Comparison of ENCODE assay signal across 9 cellular contexts in genomic region chr20:49685161-49685601, GRCh38. TPM values are rescaled to one million over a fixed set of nuclear protein-coding genes. Genes with fewer than 3 reads are reported as not detected.
DNase-seq lines count a peak whose midpoint lies in the region; ATAC-seq and TF ChIP-seq lines count a peak whose summit lies in the region.
"Had no signal": no experiment of that assay in that cellular context is flagged by ENCODE, and none has a peak within 500 bp of the region (broad histone marks: within the 10 kb centered on the region; RNA-seq: fewer than 3 reads in every experiment).

No MANE protein-coding gene starts in this region.

- H3K9me2 ChIP-seq in SK-N-SH (no peaks in the 10 kb centered on the region), hepatocyte (replicated peaks; ENCODE audit: insufficient read depth) (no peaks in the 10 kb centered on the region)

- H3K4me1 ChIP-seq in SK-N-SH (ENCODE audit: control insufficient read depth in 1 of 2, insufficient read depth in 2 of 2, low read depth in 1 of 2, low read length in 1 of 2) (peaks cover 3 to 30% of the 10 kb centered on the region in 2 experiments; a peak in 3 of 4 replicates), hepatocyte (ENCODE audit: insufficient read depth) (peaks cover 36% of the 10 kb centered on the region), stomach smooth muscle (ENCODE audit: control insufficient read depth, insufficient read depth, low read length) (peaks cover 33% of the 10 kb centered on the region), BE2C (peaks cover 32% of the 10 kb centered on the region)

- TF ChIP-seq CTCF in SK-N-SH (IDR thresholded peaks at IDR 0.05) (no peak), hepatocyte (IDR thresholded peaks at IDR 0.05; ENCODE audit: poor library complexity) (no peak), BE2C (IDR thresholded peaks at IDR 0.05; ENCODE audit: low read depth, low read length) (no peak)

- H3K4me3 ChIP-seq in SK-N-SH (ENCODE audit: low read depth in 2 of 2, low read length in 1 of 2) (no peak overlapping the region), hepatocyte (no peak overlapping the region), stomach smooth muscle (ENCODE audit: low read length in 2 of 2) (no peak overlapping the region), BE2C (ENCODE audit: low read depth, low read length) (no peak overlapping the region)

- H3K4me2 ChIP-seq in SK-N-SH, result peak overlapping the region; percentile 59
- H3K4me2 ChIP-seq in hepatocyte, result no peak overlapping the region

- no peak for TF ChIP-seq EP300 in SK-N-SH (IDR thresholded peaks at IDR 0.05; ENCODE audit: borderline replicate concordance in 1 of 2, low read depth in 1 of 2, low read length in 1 of 2)

- TF ChIP-seq RAD21 in SK-N-SH (IDR thresholded peaks at IDR 0.05; ENCODE audit: low read length), result no peak

- POLR2A ChIA-PET in SK-N-SH (lab: Yijun Ruan, JAX), result no interaction called here

- H4K20me1 ChIP-seq in SK-N-SH (ENCODE audit: insufficient read depth), result peaks cover 23% of the 10 kb centered on the region
- H4K20me1 ChIP-seq in hepatocyte (ENCODE audit: insufficient read depth, poor library complexity, severe bottlenecking), result peaks cover 4% of the 10 kb centered on the region

- no peaks in the 10 kb centered on the region for H3K9me3 ChIP-seq in SK-N-SH
- no peaks in the 10 kb centered on the region for H3K9me3 ChIP-seq in hepatocyte (ENCODE audit: low read depth)
- H3K9me3 ChIP-seq in stomach smooth muscle (ENCODE audit: control insufficient read depth in 2 of 2, low read length in 2 of 2), result no peaks in the 10 kb centered on the region
- no peaks in the 10 kb centered on the region for H3K9me3 ChIP-seq in BE2C

- H2AFZ ChIP-seq in SK-N-SH (ENCODE audit: low read depth) (no peak overlapping the region), hepatocyte (no peak overlapping the region)

- peaks cover 21% of the 10 kb centered on the region for H3F3A ChIP-seq in SK-N-SH (replicated peaks; ENCODE audit: insufficient read depth)

- CTCF ChIA-PET in SK-N-SH (lab: Yijun Ruan, JAX), result no interaction called here

- ATAC-seq in GM21619 (IDR thresholded peaks at IDR 0.05; ENCODE audit: unreplicated experiment) (peak; percentile 51), HG03108 (IDR thresholded peaks at IDR 0.05; ENCODE audit: unreplicated experiment) (no peak), GM19035 (IDR thresholded peaks at IDR 0.05; ENCODE audit: unreplicated experiment) (no peak)

- in situ Hi-C loops in KBM-7 (cut with MboI; ENCODE audit: low pct_unique_long_range_greater_than_20kb, low sequenced_read_pairs), result no loop called here

- H3K9ac ChIP-seq in SK-N-SH, result no peak overlapping the region
- H3K9ac ChIP-seq in stomach smooth muscle (ENCODE audit: low read length in 2 of 2), result no peak overlapping the region

- H3K27me3 ChIP-seq in SK-N-SH (ENCODE audit: insufficient read depth) (no peaks in the 10 kb centered on the region), hepatocyte (no peaks in the 10 kb centered on the region), stomach smooth muscle (ENCODE audit: control insufficient read depth in 1 of 2, insufficient read depth in 2 of 2, low read length in 2 of 2) (no peaks in the 10 kb centered on the region), BE2C (no peaks in the 10 kb centered on the region)

- no peaks in the 10 kb centered on the region for H3K36me3 ChIP-seq in SK-N-SH (replicated peaks in 1 of 2; ENCODE audit: control insufficient read depth in 1 of 2, insufficient read depth in 2 of 2, low read length in 1 of 2)
- no peaks in the 10 kb centered on the region for H3K36me3 ChIP-seq in hepatocyte (replicated peaks; ENCODE audit: insufficient read depth, low read depth)
- H3K36me3 ChIP-seq in stomach smooth muscle (ENCODE audit: control insufficient read depth in 2 of 2, insufficient read depth in 2 of 2, low read length in 2 of 2), result peaks cover 0 to 2% of the 10 kb centered on the region in 2 donors
- H3K36me3 ChIP-seq in BE2C, result no peaks in the 10 kb centered on the region; the same call in none of the 2 replicates

- WGBS in SK-N-SH (ENCODE audit: low lambda C conversion rate), result 54% methylated on average over 4 of the region's 4 CpGs
- WGBS in hepatocyte (ENCODE audit: low lambda C conversion rate, missing lambda C conversion rate), result 75% methylated on average over 4 of the region's 4 CpGs

- H3K27ac ChIP-seq in SK-N-SH (ENCODE audit: low read depth in 2 of 2, low read length in 1 of 2) (peak overlapping the region in 1 of 2 experiments; percentile 65; a peak in 2 of 4 replicates), hepatocyte (peak overlapping the region; percentile 39), stomach smooth muscle (ENCODE audit: low read length) (peak overlapping the region; percentile 24)

- peaks cover 98% of the 10 kb centered on the region for H3K79me2 ChIP-seq in SK-N-SH (ENCODE audit: insufficient read depth)
- H3K79me2 ChIP-seq in hepatocyte, result peaks cover 100% of the 10 kb centered on the region

- DNase-seq in SK-N-SH, result no peak
- no peak for DNase-seq in hepatocyte (ENCODE audit: low spot score)
- no peak for DNase-seq in BE2C
- no peak for DNase-seq in KBM-7
- DNase-seq: activated naive CD4-positive, alpha-beta T cell treated with anti-CD3 and anti-CD28 coated beads, Interleukin-2, amount 50 U/mL, for 16 hours had no signal

TF ChIP-seq in SK-N-SH, 30 proteins besides CTCF, POLR2A, EP300 and RAD21:
- TF ChIP-seq GABPA (IDR thresholded peaks at IDR 0.05; ENCODE audit: low read depth), result no peak
- no peak for TF ChIP-seq TAF1 (IDR thresholded peaks at IDR 0.05; ENCODE audit: borderline replicate concordance, low read depth, low read length)
- TF ChIP-seq SIN3A (IDR thresholded peaks at IDR 0.05; ENCODE audit: borderline replicate concordance, low read depth, low read length), result no peak
- no peak for TF ChIP-seq ZBTB33 (IDR thresholded peaks at IDR 0.05; ENCODE audit: borderline replicate concordance, low read depth)

RNA-seq across cellular contexts. Expression of gene B4GALT5, which starts 28.5 kb away (rescaled TPM):
- polyA plus RNA-seq in SK-N-SH (2012; rRNA removed) (35.1 and 40.5 TPM in 2 replicates), hepatocyte (12.0 and 12.9 TPM in 2 replicates)
- 42.3 and 44.9 TPM in 2 replicates for polyA plus RNA-seq in SK-N-SH (2012; cell fraction: cytosol; rRNA removed)
- 13.2 and 19.3 TPM in 2 replicates for polyA plus RNA-seq in SK-N-SH (2012; cell fraction: nucleus; rRNA removed)
- total RNA-seq in hepatocyte, result 41.8 and 42.5 TPM in 2 replicates
- polyA plus RNA-seq in BE2C (2012; ENCODE audit: insufficient read depth, insufficient read length, low read depth), result 36.9 TPM
